In genomic region chr15:78055923-78056713, GRCh38 we compare ENCODE assay signal across 8 cellular contexts. TPM values are rescaled to one million over a fixed set of nuclear protein-coding genes. Genes with fewer than 3 reads are reported as not detected.
DNase-seq lines count a peak whose midpoint lies in the region; ATAC-seq and TF ChIP-seq lines count a peak whose summit lies in the region.

No MANE protein-coding gene starts in this region.

- no peaks in the 10 kb centered on the region for H4K20me1 ChIP-seq in OCI-LY3 (ENCODE audit: insufficient read depth, low read length)

- no peak for TF ChIP-seq CTCF in OCI-LY3 (IDR thresholded peaks at IDR 0.05; ENCODE audit: low read depth, low read length)
- no peak for TF ChIP-seq CTCF in epithelial cell of esophagus (IDR thresholded peaks at IDR 0.05; ENCODE audit: insufficient read depth, low read depth, low read length, missing control alignments)

- H3K79me1 ChIP-seq in neuronal stem cell (ENCODE audit: low read depth, low read length) = no peaks in the 10 kb centered on the region

- no peak overlapping the region for H4K91ac ChIP-seq in neuronal stem cell (ENCODE audit: low read depth, low read length, poor library complexity)

- H3K14ac ChIP-seq in neuronal stem cell (ENCODE audit: low read length) = no peak overlapping the region

- H2BK15ac ChIP-seq in neuronal stem cell (ENCODE audit: low read length) = no peak overlapping the region

- no peak overlapping the region for H3K18ac ChIP-seq in neuronal stem cell (ENCODE audit: low read length)

- H3K9ac ChIP-seq in OCI-LY3 (ENCODE audit: low read length) (no peak overlapping the region), neuronal stem cell (ENCODE audit: low read depth, low read length, poor library complexity) (no peak overlapping the region)

- H2BK5ac ChIP-seq in neuronal stem cell (ENCODE audit: low read length) = no peak overlapping the region

- H3K4me1 ChIP-seq in OCI-LY3 (ENCODE audit: low read length) (peaks cover 14% of the 10 kb centered on the region), neuronal stem cell (ENCODE audit: control insufficient read depth in 2 of 2, insufficient read depth in 1 of 2, low read depth in 1 of 2, low read length in 2 of 2) (peaks cover 2 to 8% of the 10 kb centered on the region in 2 donors)

- H3K4me2 ChIP-seq in OCI-LY3 (ENCODE audit: low read length) = peak overlapping the region; percentile 40
- no peak overlapping the region for H3K4me2 ChIP-seq in neuronal stem cell (ENCODE audit: insufficient read depth, low read length, poor library complexity, severe bottlenecking)

- no peak overlapping the region for H3K23ac ChIP-seq in neuronal stem cell (ENCODE audit: low read depth, low read length, poor library complexity)

- no peak overlapping the region for H2BK12ac ChIP-seq in neuronal stem cell (ENCODE audit: low read length)

- H2AK5ac ChIP-seq in neuronal stem cell (ENCODE audit: low read depth, low read length) = peak overlapping the region; percentile 25

- TF ChIP-seq POLR2A in erythroblast (IDR thresholded peaks at IDR 0.05; ENCODE audit: low read length) = no peak

- H2BK120ac ChIP-seq in neuronal stem cell (ENCODE audit: low read depth, low read length) = no peak overlapping the region

- H3K4me3 ChIP-seq in OCI-LY3 (ENCODE audit: low read length) (no peak overlapping the region), epithelial cell of esophagus (ENCODE audit: low read length) (no peak overlapping the region), neuronal stem cell (ENCODE audit: low read length in 2 of 2) (no peak overlapping the region)

- no peaks in the 10 kb centered on the region for H3K27me3 ChIP-seq in OCI-LY3 (ENCODE audit: low read depth, low read length)
- H3K27me3 ChIP-seq in neuronal stem cell (ENCODE audit: control insufficient read depth in 3 of 3, insufficient read depth in 3 of 3, low read depth in 1 of 3, low read length in 3 of 3) = no peaks in the 10 kb centered on the region

- no CpG with 5 or more reads among the region's 2 CpGs for WGBS in neuronal stem cell (ENCODE audit: extremely low coverage in 2 of 2, insufficient read length in 2 of 2, insufficient replicate concordance in 1 of 2), 2 donors

- no peak overlapping the region for H4K8ac ChIP-seq in neuronal stem cell (ENCODE audit: low read depth, low read length)

- no peak overlapping the region for H3K27ac ChIP-seq in OCI-LY3 (ENCODE audit: low read length)
- peak overlapping the region; percentile 25 for H3K27ac ChIP-seq in neuronal stem cell (replicated peaks; ENCODE audit: low read length)

- H3K9me3 ChIP-seq in OCI-LY3 (ENCODE audit: insufficient read depth, low read length) = no peaks in the 10 kb centered on the region
- no peaks in the 10 kb centered on the region for H3K9me3 ChIP-seq in neuronal stem cell (replicated peaks in 1 of 2; ENCODE audit: control insufficient read depth in 2 of 2, insufficient read depth in 1 of 2, low read depth in 1 of 2, low read length in 2 of 2)

- no peak overlapping the region for H3K4ac ChIP-seq in neuronal stem cell (ENCODE audit: low read length)

- DNase-seq in ELF-1 (ENCODE audit: low read depth, low spot score) (peak; percentile 56), epithelial cell of esophagus (ENCODE audit: low read depth) (peak; percentile 58), neuronal stem cell (ENCODE audit: low spot score) (no peak), erythroblast (lab: John Stamatoyannopoulos, UW) (no peak), DMS153 treated with DMSO at 0.1 percent for 48 hours (lab: John Stamatoyannopoulos, UW; ENCODE audit: unreplicated experiment) (no peak)

- H3K36me3 ChIP-seq in OCI-LY3 (replicated peaks; ENCODE audit: low read depth, low read length) (peaks cover 4% of the 10 kb centered on the region), neuronal stem cell (replicated peaks in 1 of 2; ENCODE audit: control insufficient read depth in 2 of 2, insufficient read depth in 2 of 2, low read length in 2 of 2) (peaks cover 2 to 6% of the 10 kb centered on the region in 2 donors)

- no peak overlapping the region for H2AFZ ChIP-seq in OCI-LY3 (ENCODE audit: low read depth, low read length)
- no peak overlapping the region for H2AFZ ChIP-seq in neuronal stem cell (ENCODE audit: low read length)

- H3K79me2 ChIP-seq in OCI-LY3 (ENCODE audit: low read length) = no peaks in the 10 kb centered on the region

- ATAC-seq in HG03565 (IDR thresholded peaks at IDR 0.05; ENCODE audit: unreplicated experiment) (no peak), HG02840 (IDR thresholded peaks at IDR 0.05; ENCODE audit: low FRiP score, unreplicated experiment) (no peak)

RNA-seq across cellular contexts. Expression of gene TBC1D2B, which starts 21.4 kb away (rescaled TPM):
- polyA plus RNA-seq in neuronal stem cell (2013, experiment 1 of 2) = 8.2 TPM
- 8.4 TPM for polyA plus RNA-seq in neuronal stem cell (2013, experiment 2 of 2)

RNA-seq across cellular contexts. Expression of gene SH2D7, which starts 36.2 kb away (rescaled TPM):
- not detected for polyA plus RNA-seq in neuronal stem cell (2013, experiment 1 of 2)
- polyA plus RNA-seq in neuronal stem cell (2013, experiment 2 of 2) = not detected

Comparison
In these comparisons a context has a peak if more than half of its experiments do, and no peak if none do; other contexts are left out.
1. DNase-seq: peak in ELF-1 (single experiment) and epithelial cell of esophagus (single experiment); none in neuronal stem cell (single experiment), erythroblast (0 of 2) and DMS153 treated with DMSO at 0.1 percent for 48 hours (single experiment).